9 cellular contexts compared by ENCODE assay signal in the genomic region with DNA sequence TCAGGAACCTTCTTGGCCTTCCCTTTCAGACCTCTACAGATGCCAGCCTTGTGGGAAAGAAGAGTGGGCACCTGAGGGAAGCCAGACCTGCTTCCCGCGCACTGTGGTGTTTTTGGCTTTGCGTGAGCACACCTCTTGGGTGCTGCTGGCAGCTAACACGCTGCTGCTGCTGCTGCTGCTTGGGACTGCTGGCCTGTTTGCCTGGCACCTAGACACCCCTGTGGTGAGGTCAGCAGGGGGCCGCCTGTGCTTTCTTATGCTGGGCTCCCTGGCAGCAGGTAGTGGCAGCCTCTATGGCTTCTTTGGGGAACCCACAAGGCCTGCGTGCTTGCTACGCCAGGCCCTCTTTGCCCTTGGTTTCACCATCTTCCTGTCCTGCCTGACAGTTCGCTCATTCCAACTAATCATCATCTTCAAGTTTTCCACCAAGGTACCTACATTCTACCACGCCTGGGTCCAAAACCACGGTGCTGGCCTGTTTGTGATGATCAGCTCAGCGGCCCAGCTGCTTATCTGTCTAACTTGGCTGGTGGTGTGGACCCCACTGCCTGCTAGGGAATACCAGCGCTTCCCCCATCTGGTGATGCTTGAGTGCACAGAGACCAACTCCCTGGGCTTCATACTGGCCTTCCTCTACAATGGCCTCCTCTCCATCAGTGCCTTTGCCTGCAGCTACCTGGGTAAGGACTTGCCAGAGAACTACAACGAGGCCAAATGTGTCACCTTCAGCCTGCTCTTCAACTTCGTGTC. TPM values are rescaled to one million over a fixed set of nuclear protein-coding genes. Genes with fewer than 3 reads are reported as not detected.
A peak's percentile ranks its signal among the peaks of the same experiment; 100 is the strongest.
DNase-seq lines count a peak whose midpoint lies in the region; FAIRE-seq and TF ChIP-seq lines count a peak whose summit lies in the region.
"Had no signal": no experiment of that assay in that cellular context is flagged by ENCODE, and none has a peak within 500 bp of the region (broad histone marks: within the 10 kb centered on the region; RNA-seq: fewer than 3 reads in every experiment).

No MANE protein-coding gene starts in this region.

- H2BK5ac ChIP-seq in trophoblast cell (ENCODE audit: low read depth, low read length, poor library complexity), result no peak overlapping the region

- H2BK120ac ChIP-seq in trophoblast cell (ENCODE audit: insufficient read depth, low read length, poor library complexity), result no peak overlapping the region

- H3K4me1 Mint-ChIP-seq in Calu3 (ENCODE audit: low read depth, unreplicated experiment), result peaks cover 9% of the 10 kb centered on the region

- no peaks in the 10 kb centered on the region for H3K27me3 ChIP-seq in SU-DHL-6 (ENCODE audit: low read length)
- H3K27me3 ChIP-seq in fibroblast of lung (ENCODE audit: control insufficient read depth, insufficient read depth, low read length), result no peaks in the 10 kb centered on the region
- H3K27me3 ChIP-seq in trophoblast cell (ENCODE audit: insufficient read depth, low read length), result no peaks in the 10 kb centered on the region

- no peak overlapping the region for H4K12ac ChIP-seq in trophoblast cell (ENCODE audit: low read depth, low read length)

- H3K27ac ChIP-seq in SU-DHL-6 (ENCODE audit: low read depth, low read length), result no peak overlapping the region
- H3K27ac ChIP-seq in fibroblast of lung (ENCODE audit: insufficient read depth, low read length), result peak overlapping the region; percentile 82
- no peak overlapping the region for H3K27ac ChIP-seq in trophoblast cell (ENCODE audit: low read depth, low read length)

- peak overlapping the region; percentile 37 for H4K91ac ChIP-seq in trophoblast cell (ENCODE audit: low read depth, low read length)

- H3K9me3 ChIP-seq in SU-DHL-6 (ENCODE audit: insufficient read depth, low read length) (no peaks in the 10 kb centered on the region), fibroblast of lung (ENCODE audit: control insufficient read depth, insufficient read depth, low read depth, low read length) (no peaks in the 10 kb centered on the region), trophoblast cell (ENCODE audit: insufficient read depth, low read depth, low read length) (peaks cover 3% of the 10 kb centered on the region)

- intact Hi-C loops in Calu3 (cut with micrococcal nuclease; ENCODE audit: unreplicated experiment), result no loop called here

- peaks cover 13% of the 10 kb centered on the region; the same call in 1 of the 2 replicates for H3K79me2 ChIP-seq in SU-DHL-6 (ENCODE audit: insufficient read depth, low read length)
- H3K79me2 ChIP-seq in fibroblast of lung (ENCODE audit: control insufficient read depth, insufficient read depth, low read length), result peaks cover 6% of the 10 kb centered on the region
- peaks cover 3% of the 10 kb centered on the region for H3K79me2 ChIP-seq in trophoblast cell (ENCODE audit: control insufficient read depth, insufficient read depth, low read length, poor library complexity)

- CTCF ChIA-PET in Calu3 (lab: Charles Lee), result no interaction called here

- no peak overlapping the region for H3K18ac ChIP-seq in trophoblast cell (ENCODE audit: low read length)

- no peaks in the 10 kb centered on the region for H3K36me3 ChIP-seq in SU-DHL-6 (ENCODE audit: low read length)
- peaks cover 2% of the 10 kb centered on the region for H3K36me3 ChIP-seq in fibroblast of lung (ENCODE audit: control insufficient read depth, insufficient read depth, low read length)
- H3K36me3 ChIP-seq in trophoblast cell (ENCODE audit: control insufficient read depth in 1 of 2, insufficient read depth in 2 of 2, low read length in 2 of 2), result peaks cover 0 to 8% of the 10 kb centered on the region in 2 experiments

- H3K4me3 Mint-ChIP-seq in Calu3 (ENCODE audit: low read depth, unreplicated experiment), result peak overlapping the region; percentile 96

- H2AFZ ChIP-seq in SU-DHL-6 (ENCODE audit: low read depth, low read length, severe bottlenecking) (peak overlapping the region; percentile 99), fibroblast of lung (ENCODE audit: low read length) (peak overlapping the region; percentile 88), trophoblast cell (ENCODE audit: insufficient read depth, low read length, poor library complexity) (peak overlapping the region; percentile 55)

- no peak for TF ChIP-seq CTCF in Calu3 (IDR thresholded peaks at IDR 0.05; ENCODE audit: unreplicated experiment)
- TF ChIP-seq CTCF in SU-DHL-6 (IDR thresholded peaks at IDR 0.05; ENCODE audit: insufficient read depth, low read length, poor library complexity, severe bottlenecking), result no peak
- no peak for TF ChIP-seq CTCF in fibroblast of lung (conservative IDR thresholded peaks at IDR 0.05 in 1 of 2, IDR thresholded peaks at IDR 0.05 in 1 of 2; ENCODE audit: low read depth in 1 of 2, low read length in 2 of 2)

- no peak overlapping the region for H3K4ac ChIP-seq in trophoblast cell (ENCODE audit: low read depth, low read length)

- peak overlapping the region; percentile 34 for H2BK12ac ChIP-seq in trophoblast cell (ENCODE audit: low read length)

- H3K4me2 ChIP-seq in SU-DHL-6 (ENCODE audit: low read depth, low read length, poor library complexity, severe bottlenecking) (peak overlapping the region; percentile 65), fibroblast of lung (ENCODE audit: extremely low read depth, insufficient read depth, low read length) (peak overlapping the region; percentile 79), trophoblast cell (ENCODE audit: low read length) (no peak overlapping the region)

- H3K4me3 ChIP-seq in SU-DHL-6 (ENCODE audit: insufficient read depth, low read length, poor library complexity, severe bottlenecking) (no peak overlapping the region), fibroblast of lung (replicated peaks in 1 of 4; ENCODE audit: control extremely low read depth in 1 of 4, insufficient read depth in 1 of 4, low read depth in 3 of 4, low read length in 4 of 4) (peak overlapping the region in 1 of 4 experiments; percentile 86), trophoblast cell (ENCODE audit: low read depth, low read length) (peak overlapping the region; percentile 26)

- peak overlapping the region; percentile 92 for H3K27ac Mint-ChIP-seq in Calu3 (ENCODE audit: unreplicated experiment)

- no peaks in the 10 kb centered on the region for H3F3A ChIP-seq in SU-DHL-6 (ENCODE audit: insufficient read depth)

- H3K36me3 Mint-ChIP-seq in Calu3 (ENCODE audit: insufficient read depth, unreplicated experiment), result peaks cover 34% of the 10 kb centered on the region

- DNase-seq in Calu3 (no peak), fibroblast of lung (ENCODE audit: low read depth in 2 of 2) (no peak), trophoblast cell (no peak), GM12891 (ENCODE audit: insufficient read length, low spot score) (no peak), HTR-8/SVneo (ENCODE audit: insufficient read length, low spot score) (no peak), HPDE6-E6E7 (ENCODE audit: extremely low spot score) (no peak)
- no peak for DNase-seq in effector CD4-positive, alpha-beta T cell

- TF ChIP-seq POLR2A in GM12891 (IDR thresholded peaks at IDR 0.05; ENCODE audit: low read depth, low read length), result no peak

- peak overlapping the region; percentile 42 for H2AK5ac ChIP-seq in trophoblast cell (ENCODE audit: low read length)

- BruUV-seq in Calu3 (replicated peaks; lab: Mats Ljungman, UMichigan), result no TSS peak

- H3K9me2 ChIP-seq in SU-DHL-6 (replicated peaks; ENCODE audit: insufficient read depth, low read length), result no peaks in the 10 kb centered on the region

- FAIRE-seq in GM12891 (lab: Jason Lieb, UNC) (no peak), HTR-8/SVneo (lab: Jason Lieb, UNC) (no peak)

- H4K20me1 ChIP-seq in SU-DHL-6 (ENCODE audit: low read depth, low read length), result no peaks in the 10 kb centered on the region
- H4K20me1 ChIP-seq in fibroblast of lung (ENCODE audit: control insufficient read depth, extremely low read depth, insufficient read depth, low read length), result no peaks in the 10 kb centered on the region

- H3K9ac ChIP-seq in SU-DHL-6 (ENCODE audit: low read length), result peak overlapping the region; percentile 82; the same call in 1 of the 2 replicates
- no peak overlapping the region for H3K9ac ChIP-seq in fibroblast of lung (ENCODE audit: insufficient read depth, low read length)
- no peak overlapping the region for H3K9ac ChIP-seq in trophoblast cell (ENCODE audit: low read length)

- H3K14ac ChIP-seq in trophoblast cell (ENCODE audit: low read length), result no peak overlapping the region

- H3K23ac ChIP-seq in trophoblast cell (ENCODE audit: low read length), result no peak overlapping the region

- no CpG with 5 or more reads among the region's 14 CpGs for WGBS in trophoblast cell (ENCODE audit: extremely low coverage, insufficient coverage, insufficient read length)

- H3K79me1 ChIP-seq in trophoblast cell (ENCODE audit: low read length), result peaks cover 6% of the 10 kb centered on the region

- peak overlapping the region; percentile 50 for H4K8ac ChIP-seq in trophoblast cell (ENCODE audit: low read depth, low read length)

- H3K9me3 Mint-ChIP-seq in Calu3 (ENCODE audit: low read depth, unreplicated experiment), result no peaks in the 10 kb centered on the region

- H3K4me1 ChIP-seq in fibroblast of lung (ENCODE audit: control insufficient read depth, extremely low read depth, insufficient read depth, low read length) (peaks cover 12% of the 10 kb centered on the region), trophoblast cell (ENCODE audit: control insufficient read depth in 1 of 2, insufficient read depth in 2 of 2, low read length in 2 of 2) (peaks cover 11 to 12% of the 10 kb centered on the region in 2 experiments)

- no peaks in the 10 kb centered on the region for H3K27me3 Mint-ChIP-seq in Calu3 (ENCODE audit: unreplicated experiment)

RNA-seq across cellular contexts. Expression of a gene that starts 1.0 kb away (rescaled TPM):
- 24.4 and 25.2 TPM in 2 replicates for total RNA-seq in Calu3 (2022)
- total RNA-seq in fibroblast of lung, result 15.4 and 16.0 TPM in 2 replicates
- 4.9 and 5.7 TPM in 2 replicates for polyA plus RNA-seq in fibroblast of lung
- 11.3 and 12.3 TPM in 2 replicates for polyA plus RNA-seq in fibroblast of lung (2012)
- 7.1 and 9.1 TPM in 2 replicates for polyA minus RNA-seq in fibroblast of lung (ENCODE audit: low replicate concordance)
- 11.5 and 14.1 TPM in 2 replicates for polyA plus RNA-seq in trophoblast cell (2013)
- 14.1 TPM for polyA plus RNA-seq in GM12891 (2012; ENCODE audit: low read depth, missing spikeins)

RNA-seq across cellular contexts. Expression of a gene that starts 23.7 kb away (rescaled TPM):
- total RNA-seq in Calu3 (2022) (not detected in 2 replicates), fibroblast of lung (under 0.01 and 0.17 TPM in 2 replicates)
- 0.05 and 0.10 TPM in 2 replicates for polyA plus RNA-seq in fibroblast of lung
- 0.03 and 0.06 TPM in 2 replicates for polyA plus RNA-seq in fibroblast of lung (2012)
- polyA minus RNA-seq in fibroblast of lung (ENCODE audit: low replicate concordance), result not detected in 2 replicates
- polyA plus RNA-seq in trophoblast cell (2013), result not detected in 2 replicates
- polyA plus RNA-seq in GM12891 (2012; ENCODE audit: low read depth, missing spikeins), result 0.21 TPM
- total RNA-seq: T-helper 1 cell treated with Interleukin-12 subunit alpha and Interleukin-12 subunit beta and Interleukin-4 antibody, amounts not matched to agents 30 ng/mL and 1 ng/mL, for 36 hours had no signal

RNA-seq across cellular contexts. Expression of a gene that starts 23.9 kb away (rescaled TPM):
- total RNA-seq in Calu3 (2022) (21.8 and 23.5 TPM in 2 replicates), fibroblast of lung (39.3 and 44.9 TPM in 2 replicates)
- polyA plus RNA-seq in fibroblast of lung, result 11.7 and 12.8 TPM in 2 replicates
- 22.0 and 22.8 TPM in 2 replicates for polyA plus RNA-seq in fibroblast of lung (2012)
- 32.6 and 38.3 TPM in 2 replicates for polyA minus RNA-seq in fibroblast of lung (ENCODE audit: low replicate concordance)
- polyA plus RNA-seq in trophoblast cell (2013), result 19.6 and 22.5 TPM in 2 replicates
- polyA plus RNA-seq in GM12891 (2012; ENCODE audit: low read depth, missing spikeins), result 6.0 TPM

RNA-seq across cellular contexts. Expression of a gene that starts 24.5 kb away (rescaled TPM):
- 27.2 and 30.4 TPM in 2 replicates for total RNA-seq in Calu3 (2022)
- total RNA-seq in fibroblast of lung, result 17.5 and 18.7 TPM in 2 replicates
- 19.0 and 24.2 TPM in 2 replicates for polyA plus RNA-seq in fibroblast of lung
- polyA plus RNA-seq in fibroblast of lung (2012), result 6.7 and 7.7 TPM in 2 replicates
- polyA minus RNA-seq in fibroblast of lung (ENCODE audit: low replicate concordance), result 18.0 and 19.0 TPM in 2 replicates
- 12.2 and 12.5 TPM in 2 replicates for polyA plus RNA-seq in trophoblast cell (2013)
- polyA plus RNA-seq in GM12891 (2012; ENCODE audit: low read depth, missing spikeins), result 5.1 TPM

RNA-seq across cellular contexts. Expression of a gene that starts 34.7 kb away (rescaled TPM):
- 14.2 and 14.5 TPM in 2 replicates for total RNA-seq in Calu3 (2022)
- total RNA-seq in fibroblast of lung, result 12.3 and 13.7 TPM in 2 replicates
- polyA plus RNA-seq in fibroblast of lung, result 10.0 and 12.1 TPM in 2 replicates
- polyA plus RNA-seq in fibroblast of lung (2012), result 13.9 and 15.9 TPM in 2 replicates
- polyA minus RNA-seq in fibroblast of lung (ENCODE audit: low replicate concordance), result 12.3 and 13.7 TPM in 2 replicates
- polyA plus RNA-seq in trophoblast cell (2013), result 29.3 and 29.7 TPM in 2 replicates
- polyA plus RNA-seq in GM12891 (2012; ENCODE audit: low read depth, missing spikeins), result 11.0 TPM
